22 cellular contexts compared by ENCODE assay signal in the genomic region with DNA sequence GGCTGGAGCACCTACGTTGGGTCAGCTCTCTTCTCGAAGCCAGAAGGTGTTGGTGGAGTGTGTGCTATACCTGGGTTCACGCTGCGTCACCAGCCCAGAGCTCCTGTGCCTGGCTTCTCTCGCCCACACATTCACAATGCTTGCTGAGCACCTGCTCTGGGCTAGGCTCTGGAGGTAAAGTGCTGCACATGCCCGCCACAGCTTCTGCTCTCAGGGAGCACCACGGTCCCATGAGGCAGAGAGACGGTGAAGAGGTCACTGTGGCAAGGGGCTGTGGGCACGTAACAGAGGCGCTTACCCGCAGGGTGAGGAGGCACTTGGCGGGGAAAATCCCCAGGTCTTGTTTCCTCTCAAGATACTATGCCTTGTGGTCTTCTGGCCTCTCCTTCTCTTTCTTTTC.
A peak's percentile ranks its signal among the peaks of the same experiment; 100 is the strongest.
DNase-seq lines count a peak whose midpoint lies in the region; ATAC-seq and TF ChIP-seq lines count a peak whose summit lies in the region.
"Had no signal": no experiment of that assay in that cellular context is flagged by ENCODE, and none has a peak within 500 bp of the region (broad histone marks: within the 10 kb centered on the region; RNA-seq: fewer than 3 reads in every experiment).

No MANE protein-coding gene starts in this region.

- no peak overlapping the region for H3K4me3 Mint-ChIP-seq in type B pancreatic cell
- H3K4me3 Mint-ChIP-seq in activated T-cell treated with anti-CD3 and anti-CD28 coated beads, Interleukin-2, amount 50 U/mL, for 24 hours, result no peak overlapping the region
- H3K4me3 Mint-ChIP-seq: CD4-positive, CD25-positive, alpha-beta regulatory T cell; CD8-positive, alpha-beta memory T cell; HFFc6 had no signal

- no peaks in the 10 kb centered on the region for H3K4me1 Mint-ChIP-seq in type B pancreatic cell (ENCODE audit: unreplicated experiment)
- H3K4me1 Mint-ChIP-seq in activated T-cell treated with anti-CD3 and anti-CD28 coated beads, Interleukin-2, amount 50 U/mL, for 24 hours (ENCODE audit: low read depth), result no peaks in the 10 kb centered on the region
- H3K4me1 Mint-ChIP-seq: CD4-positive, CD25-positive, alpha-beta regulatory T cell; CD8-positive, alpha-beta memory T cell had no signal

- no peak overlapping the region for H3K27ac ChIP-seq in WERI-Rb-1

- DNase-seq in activated CD8-positive, alpha-beta memory T cell treated with anti-CD3 and anti-CD28 coated beads, Interleukin-2, amount 50 U/mL, for 48 hours, result peak; percentile 25
- no peak for DNase-seq in activated CD8-positive, alpha-beta memory T cell treated with anti-CD3 and anti-CD28 coated beads for 24 hours
- DNase-seq in WERI-Rb-1 (peak; percentile 2), mesenteric fat pad (ENCODE audit: low spot score) (peak; percentile 74), type B pancreatic cell (ENCODE audit: extremely low spot score, unreplicated experiment) (peak; percentile 11), T-helper 1 cell (no peak)
- no peak for DNase-seq in activated T-cell treated with anti-CD3 and anti-CD28 coated beads, Interleukin-2, amount 50 U/mL, for 24 hours
- DNase-seq: 8988T; C1 segment of cervical spinal cord; CD4-positive, CD25-positive, alpha-beta regulatory T cell; CD8-positive, alpha-beta memory T cell; COR-L47; DMS 273 treated with DMSO at 0.1 percent for 48 hours; DMS53; DND-41; EL; GOT3; H7; HFFc6 had no signal

- H3K9me3 ChIP-seq in WERI-Rb-1 (ENCODE audit: severe bottlenecking), result peaks cover 8% of the 10 kb centered on the region

- no peaks in the 10 kb centered on the region for H3K36me3 Mint-ChIP-seq in type B pancreatic cell
- no peaks in the 10 kb centered on the region for H3K36me3 Mint-ChIP-seq in activated T-cell treated with anti-CD3 and anti-CD28 coated beads, Interleukin-2, amount 50 U/mL, for 24 hours (ENCODE audit: low read depth)
- H3K36me3 Mint-ChIP-seq: CD4-positive, CD25-positive, alpha-beta regulatory T cell; CD8-positive, alpha-beta memory T cell had no signal

- no peaks in the 10 kb centered on the region for H3K36me3 ChIP-seq in WERI-Rb-1

- H3K27me3 ChIP-seq in WERI-Rb-1 (ENCODE audit: insufficient read depth, low read depth, severe bottlenecking), result peaks cover 63% of the 10 kb centered on the region

- no peak overlapping the region for H3K4me3 ChIP-seq in WERI-Rb-1 (ENCODE audit: low read depth, low read length)
- H3K4me3 ChIP-seq: GM12878 had no signal

- no peak for ATAC-seq in HG03378 (IDR thresholded peaks at IDR 0.05; ENCODE audit: unreplicated experiment)
- ATAC-seq: GM12878, HCT116 had no signal

- TF ChIP-seq CTCF in WERI-Rb-1 (IDR thresholded peaks at IDR 0.05; ENCODE audit: low read depth, low read length) (no peak), type B pancreatic cell (conservative IDR thresholded peaks at IDR 0.05) (no peak)

- no peak overlapping the region for H3K27ac Mint-ChIP-seq in type B pancreatic cell
- no peak overlapping the region for H3K27ac Mint-ChIP-seq in activated T-cell treated with anti-CD3 and anti-CD28 coated beads, Interleukin-2, amount 50 U/mL, for 24 hours
- H3K27ac Mint-ChIP-seq: CD4-positive, CD25-positive, alpha-beta regulatory T cell; CD8-positive, alpha-beta memory T cell; HFFc6 had no signal

- H3K27me3 Mint-ChIP-seq in type B pancreatic cell, result peaks cover 47% of the 10 kb centered on the region
- H3K27me3 Mint-ChIP-seq in activated T-cell treated with anti-CD3 and anti-CD28 coated beads, Interleukin-2, amount 50 U/mL, for 24 hours, result peaks cover 3% of the 10 kb centered on the region
- H3K27me3 Mint-ChIP-seq: CD4-positive, CD25-positive, alpha-beta regulatory T cell had no signal

- H3K9me3 Mint-ChIP-seq in type B pancreatic cell, result peaks cover 5% of the 10 kb centered on the region
- no peaks in the 10 kb centered on the region for H3K9me3 Mint-ChIP-seq in activated T-cell treated with anti-CD3 and anti-CD28 coated beads, Interleukin-2, amount 50 U/mL, for 24 hours

Comparison
In these comparisons a context has a peak if more than half of its experiments do, and no peak if none do; other contexts are left out.
1. DNase-seq: peak in activated CD8-positive, alpha-beta memory T cell treated with anti-CD3 and anti-CD28 coated beads, Interleukin-2, amount 50 U/mL, for 48 hours (single experiment), WERI-Rb-1 (single experiment), mesenteric fat pad (single experiment) and type B pancreatic cell (single experiment); none in activated CD8-positive, alpha-beta memory T cell treated with anti-CD3 and anti-CD28 coated beads for 24 hours (single experiment), T-helper 1 cell (0 of 5) and activated T-cell treated with anti-CD3 and anti-CD28 coated beads, Interleukin-2, amount 50 U/mL, for 24 hours (single experiment).